15 cellular contexts compared by ENCODE assay signal in genomic region chr13:101053694-101054093, GRCh38.
A peak's percentile ranks its signal among the peaks of the same experiment; 100 is the strongest.
DNase-seq lines count a peak whose midpoint lies in the region; ATAC-seq and TF ChIP-seq lines count a peak whose summit lies in the region.
"Had no signal": no experiment of that assay in that cellular context is flagged by ENCODE, and none has a peak within 500 bp of the region (broad histone marks: within the 10 kb centered on the region; RNA-seq: fewer than 3 reads in every experiment).

No MANE protein-coding gene starts in this region.

- H3K4me1 ChIP-seq in IMR-90 (ENCODE audit: control insufficient read depth, insufficient read depth, low read length) (peaks cover 4% of the 10 kb centered on the region; the same call in 1 of the 2 replicates), neuronal stem cell (ENCODE audit: control insufficient read depth in 2 of 2, insufficient read depth in 1 of 2, low read depth in 1 of 2, low read length in 2 of 2) (peaks cover 3 to 5% of the 10 kb centered on the region in 2 donors)
- H3K4me1 ChIP-seq: BLaER1 treated with 17β-estradiol and CSF1 and Interleukin-3, amounts not matched to agents 10 nM and 100 nM had no signal

- H3K18ac ChIP-seq in IMR-90 (ENCODE audit: low read depth, low read length) (no peak overlapping the region), neuronal stem cell (ENCODE audit: low read length) (no peak overlapping the region)

- H3K9me3 ChIP-seq in IMR-90 (ENCODE audit: control insufficient read depth, insufficient read depth, low read length), result no peaks in the 10 kb centered on the region
- no peaks in the 10 kb centered on the region for H3K9me3 ChIP-seq in neuronal stem cell (replicated peaks in 1 of 2; ENCODE audit: control insufficient read depth in 2 of 2, insufficient read depth in 1 of 2, low read depth in 1 of 2, low read length in 2 of 2)
- H3K9me3 ChIP-seq: BLaER1 treated with 17β-estradiol and CSF1 and Interleukin-3, amounts not matched to agents 10 nM and 100 nM had no signal

- POLR2A ChIA-PET in IMR-90 (lab: Charles Lee; ENCODE audit: unreplicated experiment), result no interaction called here
- POLR2A ChIA-PET in activated CD8-positive, alpha-beta T cell treated with anti-CD3 and anti-CD28 coated beads, Interleukin-2, amount 10 ng/mL, durations not matched to agents 7 days and 5 days (lab: Charles Lee), result no interaction called here

- no peaks in the 10 kb centered on the region for H3K4me1 Mint-ChIP-seq in activated naive CD4-positive, alpha-beta T cell treated with anti-CD3 and anti-CD28 coated beads, Interleukin-2, amount 10 ng/mL, durations not matched to agents 7 days and 5 days
- no peaks in the 10 kb centered on the region for H3K4me1 Mint-ChIP-seq in activated CD8-positive, alpha-beta T cell treated with anti-CD3 and anti-CD28 coated beads, Interleukin-2, amount 10 ng/mL, durations not matched to agents 7 days and 5 days (ENCODE audit: low read depth)

- H2BK120ac ChIP-seq in IMR-90 (ENCODE audit: low read depth, low read length), result no peak overlapping the region
- H2BK120ac ChIP-seq in neuronal stem cell (ENCODE audit: low read depth, low read length), result no peak overlapping the region

- DNase-seq in IMR-90, result peak; percentile 14
- peak; percentile 13 for DNase-seq in astrocyte of the hippocampus (ENCODE audit: low read depth, low spot score)
- peak; percentile 26 for DNase-seq in hepatic stellate cell (ENCODE audit: low spot score)
- no peak for DNase-seq in neuronal stem cell (ENCODE audit: low spot score)
- DNase-seq in activated naive CD4-positive, alpha-beta T cell treated with anti-CD3 and anti-CD28 coated beads, Interleukin-2, amount 10 ng/mL, durations not matched to agents 7 days and 5 days, result no peak
- DNase-seq in activated CD4-positive, alpha-beta T cell treated with anti-CD3 and anti-CD28 coated beads for 4 hours, result no peak
- no peak for DNase-seq in activated CD8-positive, alpha-beta T cell treated with anti-CD3 and anti-CD28 coated beads, Interleukin-2, amount 10 ng/mL, durations not matched to agents 7 days and 5 days
- no peak for DNase-seq in NCI-H187 treated with DMSO at 0.1 percent for 48 hours (lab: John Stamatoyannopoulos, UW)
- DNase-seq: ACHN; CD4-positive, CD25-positive, alpha-beta regulatory T cell; DMS53; GF-D8; H7 had no signal

- H2AFZ ChIP-seq in IMR-90 (replicated peaks; ENCODE audit: low read length, poor library complexity) (no peak overlapping the region), neuronal stem cell (ENCODE audit: low read length) (peak overlapping the region; percentile 36)

- no peak overlapping the region for H3K27ac Mint-ChIP-seq in activated naive CD4-positive, alpha-beta T cell treated with anti-CD3 and anti-CD28 coated beads, Interleukin-2, amount 10 ng/mL, durations not matched to agents 7 days and 5 days
- no peak overlapping the region for H3K27ac Mint-ChIP-seq in activated CD8-positive, alpha-beta T cell treated with anti-CD3 and anti-CD28 coated beads, Interleukin-2, amount 10 ng/mL, durations not matched to agents 7 days and 5 days
- H3K27ac Mint-ChIP-seq: CD4-positive, CD25-positive, alpha-beta regulatory T cell had no signal

- H3K4me3 Mint-ChIP-seq in activated naive CD4-positive, alpha-beta T cell treated with anti-CD3 and anti-CD28 coated beads, Interleukin-2, amount 10 ng/mL, durations not matched to agents 7 days and 5 days, result no peak overlapping the region
- H3K4me3 Mint-ChIP-seq in activated CD8-positive, alpha-beta T cell treated with anti-CD3 and anti-CD28 coated beads, Interleukin-2, amount 10 ng/mL, durations not matched to agents 7 days and 5 days, result no peak overlapping the region
- H3K4me3 Mint-ChIP-seq: CD4-positive, CD25-positive, alpha-beta regulatory T cell had no signal

- H3K4ac ChIP-seq in IMR-90 (ENCODE audit: low read depth, low read length) (no peak overlapping the region), neuronal stem cell (ENCODE audit: low read length) (no peak overlapping the region)

- H2BK20ac ChIP-seq in IMR-90 (ENCODE audit: low read depth, low read length), result no peak overlapping the region

- H3K27me3 ChIP-seq in IMR-90 (ENCODE audit: control insufficient read depth, insufficient read depth, low read length), result no peaks in the 10 kb centered on the region; the same call in 1 of the 2 replicates
- H3K27me3 ChIP-seq in neuronal stem cell (ENCODE audit: control insufficient read depth in 3 of 3, insufficient read depth in 3 of 3, low read depth in 1 of 3, low read length in 3 of 3), result no peaks in the 10 kb centered on the region
- H3K27me3 ChIP-seq: BLaER1 treated with 17β-estradiol and CSF1 and Interleukin-3, amounts not matched to agents 10 nM and 100 nM had no signal

- H2AK5ac ChIP-seq in IMR-90 (ENCODE audit: low read depth, low read length) (no peak overlapping the region), neuronal stem cell (ENCODE audit: low read depth, low read length) (no peak overlapping the region)

- H2BK5ac ChIP-seq in IMR-90 (ENCODE audit: low read depth, low read length, poor library complexity, severe bottlenecking) (no peak overlapping the region), neuronal stem cell (ENCODE audit: low read length) (no peak overlapping the region)

- no peaks in the 10 kb centered on the region for H3K36me3 Mint-ChIP-seq in activated naive CD4-positive, alpha-beta T cell treated with anti-CD3 and anti-CD28 coated beads, Interleukin-2, amount 10 ng/mL, durations not matched to agents 7 days and 5 days
- no peaks in the 10 kb centered on the region for H3K36me3 Mint-ChIP-seq in activated CD8-positive, alpha-beta T cell treated with anti-CD3 and anti-CD28 coated beads, Interleukin-2, amount 10 ng/mL, durations not matched to agents 7 days and 5 days (ENCODE audit: low read depth)
- H3K36me3 Mint-ChIP-seq: CD4-positive, CD25-positive, alpha-beta regulatory T cell had no signal

- no TSS peak for BruUV-seq in IMR-90 (replicated peaks; lab: Mats Ljungman, UMichigan)

- no peak overlapping the region for H3K27ac ChIP-seq in IMR-90 (ENCODE audit: insufficient read depth, low read length)
- no peak overlapping the region for H3K27ac ChIP-seq in neuronal stem cell (replicated peaks; ENCODE audit: low read length)
- H3K27ac ChIP-seq: BLaER1 treated with 17β-estradiol and CSF1 and Interleukin-3, amounts not matched to agents 10 nM and 100 nM; HL-60 had no signal

- no peak overlapping the region for H2BK12ac ChIP-seq in neuronal stem cell (ENCODE audit: low read length)

- H2AK9ac ChIP-seq in IMR-90 (replicated peaks; ENCODE audit: low read depth, low read length, poor library complexity), result no peak overlapping the region

- peak overlapping the region; percentile 61 for H3K4me2 ChIP-seq in IMR-90 (ENCODE audit: low read depth, low read length)
- no peak overlapping the region for H3K4me2 ChIP-seq in neuronal stem cell (ENCODE audit: insufficient read depth, low read length, poor library complexity, severe bottlenecking)
- H3K4me2 ChIP-seq: BLaER1 treated with 17β-estradiol and CSF1 and Interleukin-3, amounts not matched to agents 10 nM and 100 nM had no signal

- H3K23ac ChIP-seq in IMR-90 (ENCODE audit: low read depth, low read length) (no peak overlapping the region), neuronal stem cell (ENCODE audit: low read depth, low read length, poor library complexity) (no peak overlapping the region)

- H3K14ac ChIP-seq in IMR-90 (replicated peaks; ENCODE audit: low read depth, low read length), result no peak overlapping the region
- no peak overlapping the region for H3K14ac ChIP-seq in neuronal stem cell (ENCODE audit: low read length)

- ATAC-seq in IMR-90 (ENCODE audit: low read depth), result peak; percentile 67
- no peak for ATAC-seq in activated CD8-positive, alpha-beta T cell treated with anti-CD3 and anti-CD28 coated beads, Interleukin-2, amount 10 ng/mL, durations not matched to agents 7 days and 5 days

- H3K4me3 ChIP-seq in IMR-90 (ENCODE audit: insufficient read depth, low read depth, low read length) (no peak overlapping the region), neuronal stem cell (ENCODE audit: low read length in 2 of 2) (no peak overlapping the region)
- H3K4me3 ChIP-seq: BLaER1 treated with 17β-estradiol and CSF1 and Interleukin-3, amounts not matched to agents 10 nM and 100 nM had no signal

- H3K79me1 ChIP-seq in IMR-90 (ENCODE audit: low read depth in 1 of 2, low read length in 2 of 2) (no peaks in the 10 kb centered on the region), neuronal stem cell (ENCODE audit: low read depth, low read length) (no peaks in the 10 kb centered on the region)

- H3K56ac ChIP-seq in IMR-90 (ENCODE audit: extremely low read depth, insufficient read depth, low read length), result no peak overlapping the region

- no peaks in the 10 kb centered on the region for H3K36me3 ChIP-seq in IMR-90 (ENCODE audit: control insufficient read depth, insufficient read depth, low read length)
- no peaks in the 10 kb centered on the region for H3K36me3 ChIP-seq in neuronal stem cell (replicated peaks in 1 of 2; ENCODE audit: control insufficient read depth in 2 of 2, insufficient read depth in 2 of 2, low read length in 2 of 2)
- H3K36me3 ChIP-seq: BLaER1 treated with 17β-estradiol and CSF1 and Interleukin-3, amounts not matched to agents 10 nM and 100 nM had no signal

- TF ChIP-seq POLR2A in IMR-90 (IDR thresholded peaks at IDR 0.05; ENCODE audit: low read depth, low read length), result no peak

- no peak overlapping the region for H4K8ac ChIP-seq in IMR-90 (ENCODE audit: low read depth in 2 of 2, low read length in 2 of 2)
- H4K8ac ChIP-seq in neuronal stem cell (ENCODE audit: low read depth, low read length), result no peak overlapping the region

- in situ Hi-C loops in IMR-90 (cut with MboI; ENCODE audit: low sequenced_read_pairs), result no loop called here

- H2BK15ac ChIP-seq in IMR-90 (ENCODE audit: low read depth, low read length), result no peak overlapping the region
- H2BK15ac ChIP-seq in neuronal stem cell (ENCODE audit: low read length), result no peak overlapping the region

- intact Hi-C loops in IMR-90 (cut with micrococcal nuclease), result no loop called here

- no peak for TF ChIP-seq RAD21 in IMR-90 (IDR thresholded peaks at IDR 0.05; ENCODE audit: low read length)

- no peak overlapping the region for H4K5ac ChIP-seq in IMR-90 (ENCODE audit: low read depth, low read length)

- H4K91ac ChIP-seq in IMR-90 (ENCODE audit: insufficient read depth, low read depth, low read length) (no peak overlapping the region), neuronal stem cell (ENCODE audit: low read depth, low read length, poor library complexity) (no peak overlapping the region)

- TF ChIP-seq CTCF in IMR-90 (conservative IDR thresholded peaks at IDR 0.05; ENCODE audit: low read depth, low read length), result no peak

- no peaks in the 10 kb centered on the region for H4K20me1 ChIP-seq in IMR-90 (ENCODE audit: insufficient read depth, low read length)
- H4K20me1 ChIP-seq: BLaER1 treated with 17β-estradiol and CSF1 and Interleukin-3, amounts not matched to agents 10 nM and 100 nM had no signal

- CTCF ChIA-PET in IMR-90 (lab: Yijun Ruan, JAX), result no interaction called here
- CTCF ChIA-PET in activated naive CD4-positive, alpha-beta T cell treated with anti-CD3 and anti-CD28 coated beads, Interleukin-2, amount 10 ng/mL, durations not matched to agents 7 days and 5 days (lab: Charles Lee), result no interaction called here
- CTCF ChIA-PET in activated CD8-positive, alpha-beta T cell treated with anti-CD3 and anti-CD28 coated beads, Interleukin-2, amount 10 ng/mL, durations not matched to agents 7 days and 5 days (lab: Charles Lee), result no interaction called here

- H3K9me1 ChIP-seq in IMR-90 (ENCODE audit: insufficient read depth, low read length), result no peaks in the 10 kb centered on the region

- no peaks in the 10 kb centered on the region for H3K9me3 Mint-ChIP-seq in activated naive CD4-positive, alpha-beta T cell treated with anti-CD3 and anti-CD28 coated beads, Interleukin-2, amount 10 ng/mL, durations not matched to agents 7 days and 5 days
- H3K9me3 Mint-ChIP-seq in activated CD8-positive, alpha-beta T cell treated with anti-CD3 and anti-CD28 coated beads, Interleukin-2, amount 10 ng/mL, durations not matched to agents 7 days and 5 days (ENCODE audit: insufficient read depth), result no peaks in the 10 kb centered on the region

- no CpG with 5 or more reads among the region's 2 CpGs for whole genome bisulfite sequencing in IMR-90 (ENCODE audit: extremely low coverage in 2 of 2, insufficient read length in 1 of 2), 2 experiments
- no CpG with 5 or more reads among the region's 2 CpGs for WGBS in neuronal stem cell (ENCODE audit: extremely low coverage in 2 of 2, insufficient read length in 2 of 2, insufficient replicate concordance in 1 of 2), 2 donors

- dilution Hi-C loops in IMR-90 (cut with HindIII; ENCODE audit: low sequenced_read_pairs, unreplicated experiment), result no loop called here

- H3K9ac ChIP-seq in IMR-90 (ENCODE audit: low read depth, low read length) (no peak overlapping the region), neuronal stem cell (ENCODE audit: low read depth, low read length, poor library complexity) (no peak overlapping the region)
- H3K9ac ChIP-seq: BLaER1 treated with 17β-estradiol and CSF1 and Interleukin-3, amounts not matched to agents 10 nM and 100 nM had no signal

- peaks cover 10% of the 10 kb centered on the region for H3K27me3 Mint-ChIP-seq in activated naive CD4-positive, alpha-beta T cell treated with anti-CD3 and anti-CD28 coated beads, Interleukin-2, amount 10 ng/mL, durations not matched to agents 7 days and 5 days
- H3K27me3 Mint-ChIP-seq in activated CD8-positive, alpha-beta T cell treated with anti-CD3 and anti-CD28 coated beads, Interleukin-2, amount 10 ng/mL, durations not matched to agents 7 days and 5 days (ENCODE audit: low read depth), result peaks cover 13% of the 10 kb centered on the region

Comparison
In these comparisons a context has a peak if more than half of its experiments do, and no peak if none do; other contexts are left out.
1. DNase-seq: peak in IMR-90 (single experiment), astrocyte of the hippocampus (single experiment) and hepatic stellate cell (single experiment); none in neuronal stem cell (single experiment), activated naive CD4-positive, alpha-beta T cell treated with anti-CD3 and anti-CD28 coated beads, Interleukin-2, amount 10 ng/mL, durations not matched to agents 7 days and 5 days (single experiment), activated CD4-positive, alpha-beta T cell treated with anti-CD3 and anti-CD28 coated beads for 4 hours (0 of 2), activated CD8-positive, alpha-beta T cell treated with anti-CD3 and anti-CD28 coated beads, Interleukin-2, amount 10 ng/mL, durations not matched to agents 7 days and 5 days (single experiment) and NCI-H187 treated with DMSO at 0.1 percent for 48 hours (single experiment).